Comparison of ENCODE assay signal across 10 cellular contexts in the genomic region with DNA sequence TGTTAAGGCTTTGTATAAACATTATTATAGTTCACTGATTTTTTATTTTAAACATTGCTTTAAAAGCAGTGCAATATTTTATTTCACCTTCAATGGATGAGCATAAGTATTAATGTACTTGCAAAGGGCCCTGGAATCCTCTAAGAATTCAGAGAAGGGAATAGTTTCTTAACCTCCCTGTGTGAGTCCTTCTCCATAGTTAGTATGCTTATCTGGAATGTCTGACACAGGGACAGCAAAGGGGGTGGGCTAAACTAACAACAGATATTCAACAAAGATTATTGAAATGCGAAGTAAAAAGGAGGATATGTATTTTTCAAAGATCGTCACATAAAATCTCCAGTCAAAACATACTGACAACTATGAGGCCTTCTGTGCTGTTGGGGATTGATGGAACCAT.
"Had no signal": no experiment of that assay in that cellular context is flagged by ENCODE, and none has a peak within 500 bp of the region (broad histone marks: within the 10 kb centered on the region; RNA-seq: fewer than 3 reads in every experiment).

No MANE protein-coding gene starts in this region.

- H3K27ac ChIP-seq: GM23248, HL-60 had no signal

- H3K9ac ChIP-seq: GM23248 had no signal

- H3K36me3 Mint-ChIP-seq: IgD-negative memory B cell had no signal

- H3K4me1 Mint-ChIP-seq: IgD-negative memory B cell had no signal

- H3K4me1 ChIP-seq: HAP-1 had no signal

- H3K4me3 Mint-ChIP-seq: HFFc6, IgD-negative memory B cell had no signal

- H3K27ac Mint-ChIP-seq: HFFc6, IgD-negative memory B cell had no signal

- H3K9me3 Mint-ChIP-seq: HFFc6, IgD-negative memory B cell had no signal

- H3K4me3 ChIP-seq: GM23248, HAP-1 had no signal

- DNase-seq: GM23248, GOT3, H7, HFFc6, KBM-7 had no signal

- ATAC-seq: HCT116, HepG2 had no signal

- H3K36me3 ChIP-seq: HAP-1 had no signal

- H3K27me3 Mint-ChIP-seq: IgD-negative memory B cell had no signal
